In the genomic region with DNA sequence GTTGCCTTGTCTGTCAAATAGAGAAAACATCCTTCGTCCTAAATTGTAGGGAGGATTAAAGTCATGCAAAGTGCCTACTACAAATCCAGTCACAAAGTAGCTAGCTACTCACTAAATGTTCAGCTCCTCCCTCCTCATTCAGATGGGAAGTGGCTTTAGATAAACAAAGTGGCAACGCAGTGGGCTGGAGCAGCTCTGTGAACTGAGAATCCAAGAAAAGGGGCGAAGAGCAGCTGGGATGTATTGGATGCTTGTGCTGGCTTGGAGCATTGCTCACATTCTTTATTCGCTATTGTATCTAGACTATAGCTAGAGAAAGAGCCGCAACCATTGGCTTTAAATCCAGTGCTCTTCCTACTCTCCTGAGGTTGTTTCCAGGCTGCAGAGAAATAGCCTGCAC, we compare ENCODE assay signal across 19 cellular contexts. TPM values are rescaled to one million over a fixed set of nuclear protein-coding genes. Genes with fewer than 3 reads are reported as not detected.
"Had no signal": no experiment of that assay in that cellular context is flagged by ENCODE, and none has a peak within 500 bp of the region (broad histone marks: within the 10 kb centered on the region; RNA-seq: fewer than 3 reads in every experiment).

No MANE protein-coding gene starts in this region.

- H3K4me3 ChIP-seq: gastrocnemius medialis, heart left ventricle, ovary, sigmoid colon, thyroid gland, uterus had no signal

- H3K27me3 ChIP-seq: ovary, thyroid gland had no signal

- ATAC-seq: activated T-helper 17 cell treated with anti-CD3 and anti-CD28 coated beads, Interleukin-2, amount 50 U/mL, for 72 hours; gastrocnemius medialis; heart left ventricle had no signal

- H3K36me3 ChIP-seq: gastrocnemius medialis, heart left ventricle, ovary, sigmoid colon, thyroid gland, uterus had no signal

- DNase-seq: activated CD4-positive, alpha-beta T cell treated with anti-CD3 and anti-CD28 coated beads for 1 hour; activated CD4-positive, alpha-beta T cell treated with anti-CD3 and anti-CD28 coated beads, Interleukin-2, amount 50 U/mL, for 48 hours; activated naive CD4-positive, alpha-beta T cell treated with Interleukin-2 at 50 U/mL for 16 hours; aorta; erythroblast; gastrocnemius medialis; heart left ventricle; kidney glomerular epithelial cell; ovary; sigmoid colon; stimulated activated CD4-positive, alpha-beta T cell treated with anti-CD3 and anti-CD28 coated beads, Interleukin-1b, Interleukin-23, amount 100 ng/mL, for 48 hours; thyroid gland; uterus had no signal

- H3K27ac Mint-ChIP-seq: activated T-helper 17 cell treated with anti-CD3 and anti-CD28 coated beads, Interleukin-2, amount 50 U/mL, for 72 hours had no signal

- H3K4me3 Mint-ChIP-seq: activated T-helper 17 cell treated with anti-CD3 and anti-CD28 coated beads, Interleukin-2, amount 50 U/mL, for 72 hours had no signal

- H3K9me3 ChIP-seq: gastrocnemius medialis, heart left ventricle, ovary, sigmoid colon, thyroid gland, uterus had no signal

- H3K27ac ChIP-seq: gastrocnemius medialis, heart left ventricle, ovary, sigmoid colon, thyroid gland, uterus had no signal

- H3K9me3 Mint-ChIP-seq: activated T-helper 17 cell treated with anti-CD3 and anti-CD28 coated beads, Interleukin-2, amount 50 U/mL, for 72 hours had no signal

- H3K4me1 ChIP-seq: gastrocnemius medialis, sigmoid colon, thyroid gland, uterus had no signal

RNA-seq across cellular contexts. Expression of a gene that starts 10.3 kb away (rescaled TPM):
- total RNA-seq: activated T-helper 17 cell treated with anti-CD3 and anti-CD28 coated beads, Interleukin-2, amount 50 U/mL, for 72 hours; aorta; dermis microvascular lymphatic vessel endothelial cell; gastrocnemius medialis; liver; mesenteric fat pad; sigmoid colon; T-helper 1 cell treated with Interleukin-12 subunit alpha and Interleukin-12 subunit beta and Interleukin-4 antibody, amounts not matched to agents 30 ng/mL and 1 ng/mL, for 36 hours; thyroid gland; uterus had no signal
- polyA plus RNA-seq: liver, neural cell had no signal

RNA-seq across cellular contexts. Expression of a gene that starts 13.8 kb away (rescaled TPM):
- total RNA-seq: liver, mesenteric fat pad, sigmoid colon, thyroid gland had no signal
- polyA plus RNA-seq: liver, neural cell had no signal

RNA-seq across cellular contexts. Expression of a gene that starts 56.1 kb away (rescaled TPM):
- polyA plus RNA-seq: neural cell had no signal
